ENCODE assay signal across 15 cellular contexts in the genomic region with DNA sequence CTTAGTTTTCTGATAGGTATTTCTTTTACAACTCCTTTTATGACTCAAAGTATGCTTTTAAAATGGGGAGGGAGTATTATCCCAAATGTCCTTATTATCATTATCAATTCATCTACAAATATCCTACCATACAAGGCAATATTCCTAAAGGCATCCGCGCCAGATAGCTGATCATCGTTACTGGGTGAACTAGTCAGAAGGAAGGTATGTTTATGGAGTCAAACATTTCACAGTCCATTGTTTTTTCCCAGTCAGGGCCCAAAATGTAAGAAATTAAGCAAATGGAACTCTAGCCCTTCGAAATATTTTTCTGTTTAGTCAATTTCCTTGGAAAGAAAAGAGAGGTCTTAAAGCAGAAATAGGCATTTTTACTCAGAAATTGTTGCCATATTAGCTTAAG.
"Had no signal": no experiment of that assay in that cellular context is flagged by ENCODE, and none has a peak within 500 bp of the region (broad histone marks: within the 10 kb centered on the region; RNA-seq: fewer than 3 reads in every experiment).

No MANE protein-coding gene starts in this region.

- DNase-seq: activated CD4-positive, alpha-beta T cell treated with anti-CD3 and anti-CD28 coated beads, Interleukin-2, amount 50 U/mL, for 48 hours; activated CD4-positive, CD25-positive, alpha-beta regulatory T cell treated with anti-CD3 and anti-CD28 coated beads, Interleukin-2, amount 50 U/mL, for 72 hours; activated gamma-delta T cell; activated naive CD8-positive, alpha-beta T cell treated with anti-CD3 and anti-CD28 coated beads, Interleukin-2, amount 10 ng/mL, durations not matched to agents 7 days and 5 days; activated T-cell treated with anti-CD3 and anti-CD28 coated beads, Interleukin-2, amount 50 U/mL, for 48 hours; aorta; cortex of kidney; effector memory CD4-positive, alpha-beta T cell; immature natural killer cell; naive thymus-derived CD4-positive, alpha-beta T cell; nucleus accumbens; stimulated activated CD4-positive, alpha-beta T cell treated with anti-CD3 and anti-CD28 coated beads, Interleukin-2, amount 100 ng/mL, for 24 hours; stimulated activated naive B cell treated with anti-CD40 and anti-IgM and Interleukin-4, amounts not matched to agents 10 μg/mL and 1 μg/mL and 100 μg/mL, for 72 hours had no signal

- H3K27ac ChIP-seq: epithelial cell of prostate had no signal

- ATAC-seq: naive thymus-derived CD4-positive, alpha-beta T cell; sciatic nerve; stimulated activated naive B cell treated with anti-CD40 and anti-IgM and Interleukin-4, amounts not matched to agents 10 μg/mL and 1 μg/mL and 100 μg/mL, for 72 hours had no signal
